Comparison of ENCODE assay signal across 8 cellular contexts in the genomic region with DNA sequence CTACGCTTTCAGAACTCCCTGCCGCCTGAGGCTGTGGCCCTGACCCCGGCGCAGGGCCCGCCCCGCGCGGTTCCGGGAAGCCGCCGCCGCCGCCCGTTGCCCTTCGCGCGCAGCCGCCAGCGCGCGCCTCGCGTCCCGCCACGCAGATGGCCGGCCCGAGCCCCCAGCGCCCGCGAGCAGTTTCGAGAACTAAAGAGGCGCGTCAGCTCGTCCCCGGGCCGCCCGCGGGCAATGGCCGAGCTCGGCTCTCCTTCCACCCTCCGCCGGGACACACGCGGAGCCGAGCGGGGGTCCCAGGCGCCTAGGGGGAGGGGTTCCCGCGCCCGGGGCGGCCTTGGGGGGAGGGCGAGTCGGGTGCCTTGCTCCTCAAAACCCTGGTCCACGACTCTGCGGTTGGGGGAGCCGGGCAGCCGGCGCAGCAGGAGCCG.
DNase-seq lines count a peak whose midpoint lies in the region; TF ChIP-seq lines count a peak whose summit lies in the region.

No MANE protein-coding gene starts in this region.

- peak; percentile 79 for DNase-seq in AG08396 (ENCODE audit: low spot score)
- peak; percentile 78 for DNase-seq in GM20000 (ENCODE audit: low spot score)
- peak; percentile 69 for DNase-seq in MM.1S
- DNase-seq in activated T-cell treated with anti-CD3 and anti-CD28 coated beads for 4 hours, result peak; percentile 38
- DNase-seq in erythroblast (lab: John Stamatoyannopoulos, UW), result peak; percentile 73 to 83
- DNase-seq in substantia nigra (lab: John Stamatoyannopoulos, UW), result peak in 32 of 49 donors; percentile 8 to 65 (median 41)
- no peak for DNase-seq in iPS-NIHi7 (ENCODE audit: extremely low spot score)

- H2AFZ ChIP-seq in MM.1S (ENCODE audit: low read length), result no peak overlapping the region

- H3K27me3 ChIP-seq in MM.1S (replicated peaks; ENCODE audit: insufficient read depth, low read length), result no peaks in the 10 kb centered on the region
- no peaks in the 10 kb centered on the region for H3K27me3 ChIP-seq in mucosa of stomach (ENCODE audit: control insufficient read depth, insufficient read depth, low read length)

- peaks cover 30% of the 10 kb centered on the region for H4K20me1 ChIP-seq in MM.1S (ENCODE audit: insufficient read depth, low read length)

- H3K9ac ChIP-seq in MM.1S (ENCODE audit: low read length), result peak overlapping the region; percentile 100
- peak overlapping the region; percentile 94 for H3K9ac ChIP-seq in mucosa of stomach (ENCODE audit: low read length)

- H3F3A ChIP-seq in MM.1S (ENCODE audit: insufficient read depth, low read length), result peaks cover 62% of the 10 kb centered on the region

- peak overlapping the region; percentile 91 for H3K4me2 ChIP-seq in MM.1S (ENCODE audit: low read depth, low read length)

- no peak for TF ChIP-seq CTCF in GM20000 (IDR thresholded peaks at IDR 0.05; ENCODE audit: extremely low read depth, missing control alignments)
- no peak for TF ChIP-seq CTCF in MM.1S (IDR thresholded peaks at IDR 0.05; ENCODE audit: low read length)

- no peaks in the 10 kb centered on the region for H3K9me2 ChIP-seq in MM.1S (replicated peaks; ENCODE audit: insufficient read depth, low read length)

- peaks cover 67% of the 10 kb centered on the region for H3K79me2 ChIP-seq in MM.1S (ENCODE audit: low read length)

- no peaks in the 10 kb centered on the region for H3K9me3 ChIP-seq in MM.1S (replicated peaks; ENCODE audit: insufficient read depth, low read length)
- no peaks in the 10 kb centered on the region for H3K9me3 ChIP-seq in mucosa of stomach (ENCODE audit: control insufficient read depth, low read length)

- H3K36me3 ChIP-seq in MM.1S (replicated peaks; ENCODE audit: insufficient read depth, low read length) (no peaks in the 10 kb centered on the region), mucosa of stomach (ENCODE audit: control insufficient read depth, insufficient read depth, low read length) (no peaks in the 10 kb centered on the region)

- peak overlapping the region; percentile 100 for H3K27ac ChIP-seq in MM.1S (ENCODE audit: low read length)
- peak overlapping the region; percentile 93 for H3K27ac ChIP-seq in substantia nigra (ENCODE audit: low read depth, low read length, poor library complexity, severe bottlenecking)

- H3K4me3 ChIP-seq in MM.1S (ENCODE audit: low read length), result peak overlapping the region; percentile 91
- H3K4me3 ChIP-seq in mucosa of stomach (ENCODE audit: low read length), result peak overlapping the region; percentile 69

- peaks cover 24% of the 10 kb centered on the region for H3K4me1 ChIP-seq in MM.1S (ENCODE audit: low read length)
- peaks cover 39% of the 10 kb centered on the region for H3K4me1 ChIP-seq in mucosa of stomach (ENCODE audit: control insufficient read depth, insufficient read depth, low read length)

- no peak for TF ChIP-seq POLR2A in erythroblast (IDR thresholded peaks at IDR 0.05; ENCODE audit: low read length)
